ENCODE assay signal across 8 cellular contexts in genomic region chr14:104826197-104826857, GRCh38. TPM values are rescaled to one million over a fixed set of nuclear protein-coding genes. Genes with fewer than 3 reads are reported as not detected.
DNase-seq lines count a peak whose midpoint lies in the region; ATAC-seq and TF ChIP-seq lines count a peak whose summit lies in the region.

No MANE protein-coding gene starts in this region.

- CTCF ChIA-PET in HEK293 (lab: Yijun Ruan, JAX) = interaction anchor here (0.5 to 3.5 kb wide), 23 partner anchors 18 to 209 kb away, joined by 3 to 57 read pairs (median 3); partner anchors contain the start of genes ADSS1, CEP170B and SIVA1

- H3K4me3 ChIP-seq in HEK293 (ENCODE audit: low read depth, low read length) = peak overlapping the region; percentile 49
- peak overlapping the region; percentile 27 to 41 for H3K4me3 ChIP-seq in aorta (ENCODE audit: low read length in 2 of 2)

- DNase-seq in EL = peak; percentile 89
- DNase-seq in NCI-H128 (lab: John Stamatoyannopoulos, UW; ENCODE audit: unreplicated experiment) = peak; percentile 72
- peak; percentile 83 to 98 (median 91) for DNase-seq in T-helper 2 cell
- DNase-seq in amygdala (lab: John Stamatoyannopoulos, UW) = peak in 55 of 56 donors; percentile 17 to 94 (median 80)
- peak; percentile 90 for DNase-seq in hepatic stellate cell (ENCODE audit: low spot score)
- DNase-seq in retina = peak; percentile 86
- peak; percentile 94 to 98 for DNase-seq in aorta

- H3K27ac ChIP-seq in HEK293 (ENCODE audit: extremely low read depth, low read depth, low read length) (no peak overlapping the region), aorta (ENCODE audit: low read depth in 1 of 2, low read length in 2 of 2) (no peak overlapping the region)

- intact Hi-C loops in aorta (cut with DNase I) = loop anchor here in 1 of 2 donors (1.0 kb wide), 1 partner anchor 58 kb away; no protein-coding TSS in a partner anchor

- WGBS in aorta, 2 donors = 0 to 1% methylated on average over 38 to 54 of the region's 54 CpGs

- ATAC-seq in aorta (ENCODE audit: low FRiP score) = peak; percentile 96

- H3K36me3 ChIP-seq in HEK293 (ENCODE audit: control insufficient read depth in 2 of 2, insufficient read depth in 1 of 2, low read length in 2 of 2) = no peaks in the 10 kb centered on the region
- H3K36me3 ChIP-seq in aorta (ENCODE audit: control insufficient read depth in 1 of 2, insufficient read depth in 2 of 2, low read length in 1 of 2) = no peaks in the 10 kb centered on the region

- no peaks in the 10 kb centered on the region for H3K27me3 ChIP-seq in aorta (ENCODE audit: control insufficient read depth in 1 of 2, insufficient read depth in 2 of 2, low read length in 1 of 2)

- H3K9me3 ChIP-seq in HEK293 (ENCODE audit: control insufficient read depth, insufficient read depth, low read depth, low read length) = no peaks in the 10 kb centered on the region
- H3K9me3 ChIP-seq in aorta (ENCODE audit: control insufficient read depth, low read length) = no peaks in the 10 kb centered on the region

- peak; percentile 55 for TF ChIP-seq CTCF in HEK293 (tag by site-specific recombination; IDR thresholded peaks at IDR 0.05)

- POLR2A ChIA-PET in HEK293 (lab: Yijun Ruan, JAX) = interaction anchor here (0.8 to 1.8 kb wide), 7 partner anchors 13 to 74 kb away, joined by 3 to 13 read pairs (median 4); partner anchors contain the start of genes CEP170B, SIVA1 and ZBTB42

- H3K4me1 ChIP-seq in HEK293 (ENCODE audit: control insufficient read depth, insufficient read depth, low read length) = peaks cover 6% of the 10 kb centered on the region
- no peaks in the 10 kb centered on the region for H3K4me1 ChIP-seq in aorta (ENCODE audit: control insufficient read depth in 1 of 2, insufficient read depth in 2 of 2, low read length in 2 of 2)

TF ChIP-seq in HEK293, 187 proteins besides CTCF, POLR2A, EP300 and RAD21 (continues in another document):
- no peak for TF ChIP-seq ZNF302 (tag by site-specific recombination; IDR thresholded peaks at IDR 0.05; ENCODE audit: low read depth)
- TF ChIP-seq ZNF362 (tag by site-specific recombination; IDR thresholded peaks at IDR 0.05) = no peak
- TF ChIP-seq MEIS1 (CRISPR knock-in tag; IDR thresholded peaks at IDR 0.05; ENCODE audit: borderline replicate concordance) = no peak
- TF ChIP-seq SETDB1 (IDR thresholded peaks at IDR 0.05; ENCODE audit: insufficient read length, low read length) = no peak
- no peak for TF ChIP-seq ZNF660 (tag by site-specific recombination; IDR thresholded peaks at IDR 0.05)
- TF ChIP-seq ZNF114 (tag by site-specific recombination; IDR thresholded peaks at IDR 0.05) = no peak
- TF ChIP-seq ZNF404 (tag by site-specific recombination; IDR thresholded peaks at IDR 0.05) = no peak
- peak; percentile 41; the same call in 1 of the 2 replicates for TF ChIP-seq GLIS1 (tag by site-specific recombination; IDR thresholded peaks at IDR 0.05)
- no peak for TF ChIP-seq ZNF214 (tag by site-specific recombination; IDR thresholded peaks at IDR 0.05; ENCODE audit: borderline replicate concordance)
- TF ChIP-seq ZNF521 (tag by site-specific recombination; IDR thresholded peaks at IDR 0.05) = no peak
- TF ChIP-seq YY1 (tag by site-specific recombination; IDR thresholded peaks at IDR 0.05) = no peak
- TF ChIP-seq ZEB2 (tag by site-specific recombination; IDR thresholded peaks at IDR 0.05) = peak; percentile 42; the same call in 1 of the 2 replicates
- TF ChIP-seq ZNF423 (tag by site-specific recombination; IDR thresholded peaks at IDR 0.05) = peak; percentile 89
- TF ChIP-seq ZNF658 (tag by site-specific recombination; IDR thresholded peaks at IDR 0.05) = no peak
- peak; percentile 49; the same call in 1 of the 2 replicates for TF ChIP-seq KLF7 (tag by site-specific recombination; IDR thresholded peaks at IDR 0.05; ENCODE audit: borderline replicate concordance)
- TF ChIP-seq KLF9 (tag by site-specific recombination; IDR thresholded peaks at IDR 0.05; ENCODE audit: low read depth) = peak; percentile 62
- no peak for TF ChIP-seq ZNF426 (tag by site-specific recombination; IDR thresholded peaks at IDR 0.05)
- no peak for TF ChIP-seq ZNF16 (tag by site-specific recombination; IDR thresholded peaks at IDR 0.05; ENCODE audit: low read depth)
- TF ChIP-seq ZNF514 (tag by site-specific recombination; IDR thresholded peaks at IDR 0.05) = no peak
- TF ChIP-seq MZF1 (tag by site-specific recombination; IDR thresholded peaks at IDR 0.05; ENCODE audit: borderline replicate concordance) = peak; percentile 79
- TF ChIP-seq KLF16 (tag by site-specific recombination; IDR thresholded peaks at IDR 0.05) = peak; percentile 81; the same call in 1 of the 2 replicates
- TF ChIP-seq ZNF548 (tag by site-specific recombination; IDR thresholded peaks at IDR 0.05) = no peak
- TF ChIP-seq ZNF777 (tag by site-specific recombination; IDR thresholded peaks at IDR 0.05; ENCODE audit: borderline replicate concordance) = no peak
- no peak for TF ChIP-seq ZNF513 (tag by site-specific recombination; IDR thresholded peaks at IDR 0.05)
- no peak for TF ChIP-seq INSM2 (tag by site-specific recombination; IDR thresholded peaks at IDR 0.05)
- TF ChIP-seq ZNF148 (tag by site-specific recombination; IDR thresholded peaks at IDR 0.05; ENCODE audit: borderline replicate concordance) = no peak

RNA-seq across cellular contexts. Expression of gene ZBTB42, which starts 25.4 kb away (rescaled TPM):
- total RNA-seq in aorta = 1 to 10 TPM; 4.4 to 4.7 TPM
- polyA plus RNA-seq in aorta = 1 to 10 TPM; 1.6 to 1.9 TPM

RNA-seq across cellular contexts. Expression of gene AKT1, which starts 30.8 kb away (rescaled TPM):
- total RNA-seq in aorta = 100 to 1,000 TPM; 124 to 154 TPM
- 100 to 1,000 TPM in 1 of 2 donors, 10 to 100 TPM in 1; 93.2 to 118 TPM for polyA plus RNA-seq in aorta

RNA-seq across cellular contexts. Expression of gene CEP170B, which starts 38.7 kb away (rescaled TPM):
- total RNA-seq in aorta = 10 to 100 TPM; 30.0 to 36.2 TPM
- polyA plus RNA-seq in aorta = 10 to 100 TPM in 1 of 2 donors, 1 to 10 TPM in 1; 6.4 to 16.2 TPM
